ENCODE assay signal across 10 cellular contexts in the genomic region with DNA sequence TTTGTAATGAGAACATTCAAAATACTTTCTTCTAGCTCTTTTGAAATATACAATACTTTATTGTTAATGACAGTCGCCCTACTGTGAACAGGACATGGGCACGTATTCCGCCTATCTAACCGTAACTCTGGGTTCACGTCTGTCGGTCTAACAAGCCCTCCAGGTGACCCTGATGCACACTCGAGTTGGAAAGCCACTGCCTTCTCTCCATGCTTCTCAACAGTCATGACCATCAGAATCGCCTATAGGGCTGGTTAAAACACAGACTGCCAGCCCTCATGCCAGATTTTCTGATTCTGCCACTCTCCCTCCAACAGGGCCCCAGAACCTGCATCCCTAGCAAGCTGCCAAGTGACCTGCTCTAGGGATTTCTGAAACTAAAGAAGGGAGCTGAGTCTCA.
DNase-seq lines count a peak whose midpoint lies in the region; ATAC-seq and TF ChIP-seq lines count a peak whose summit lies in the region.
"Had no signal": no experiment of that assay in that cellular context is flagged by ENCODE, and none has a peak within 500 bp of the region (broad histone marks: within the 10 kb centered on the region; RNA-seq: fewer than 3 reads in every experiment).

No MANE protein-coding gene starts in this region.

- H3K4me3 ChIP-seq in heart right ventricle (no peak overlapping the region), mucosa of rectum (ENCODE audit: low read length in 2 of 2) (no peak overlapping the region), upper lobe of left lung (no peak overlapping the region), MG63 (no peak overlapping the region)

- WGBS in heart right ventricle, 2 donors = 96 to 98% methylated on average over 8 of the region's 8 CpGs
- 90 to 92% methylated on average over 8 of the region's 8 CpGs for WGBS in upper lobe of left lung, 2 donors

- H3K9ac ChIP-seq in mucosa of rectum (ENCODE audit: low read depth in 1 of 2, low read length in 2 of 2) = peak overlapping the region in 1 of 2 donors; percentile 14

- no peaks in the 10 kb centered on the region for H3K36me3 ChIP-seq in heart right ventricle
- no peaks in the 10 kb centered on the region for H3K36me3 ChIP-seq in mucosa of rectum (ENCODE audit: control insufficient read depth in 2 of 2, insufficient read depth in 2 of 2, low read length in 2 of 2)
- no peaks in the 10 kb centered on the region for H3K36me3 ChIP-seq in upper lobe of left lung
- H3K36me3 ChIP-seq in MG63 = no peaks in the 10 kb centered on the region

- H3K4me1 Mint-ChIP-seq in activated naive CD8-positive, alpha-beta T cell treated with anti-CD3 and anti-CD28 coated beads, Interleukin-2, amount 50 U/mL, for 24 hours = peaks cover 96% of the 10 kb centered on the region
- H3K4me1 Mint-ChIP-seq: neural crest cell had no signal

- no peaks in the 10 kb centered on the region for H3K27me3 Mint-ChIP-seq in activated naive CD8-positive, alpha-beta T cell treated with anti-CD3 and anti-CD28 coated beads, Interleukin-2, amount 50 U/mL, for 24 hours

- H3K27ac ChIP-seq in heart right ventricle = peak overlapping the region in 9 of 10 donors; percentile 15 to 89 (median 61)
- H3K27ac ChIP-seq in mucosa of rectum (ENCODE audit: low read depth in 2 of 2, low read length in 2 of 2) = peak overlapping the region; percentile 72 to 78
- peak overlapping the region; percentile 72 to 89 (median 80) for H3K27ac ChIP-seq in upper lobe of left lung

- H3K4me3 Mint-ChIP-seq in activated naive CD8-positive, alpha-beta T cell treated with anti-CD3 and anti-CD28 coated beads, Interleukin-2, amount 50 U/mL, for 24 hours = peak overlapping the region; percentile 49
- H3K4me3 Mint-ChIP-seq: neural crest cell had no signal

- DNase-seq in heart right ventricle = no peak
- DNase-seq in cardiac septum (ENCODE audit: low spot score) = no peak
- no peak for DNase-seq in activated naive CD8-positive, alpha-beta T cell treated with anti-CD3 and anti-CD28 coated beads, Interleukin-2, amount 50 U/mL, for 24 hours
- DNase-seq in upper lobe of left lung = no peak
- no peak for DNase-seq in activated CD4-positive, CD25-positive, alpha-beta regulatory T cell (lab: John Stamatoyannopoulos, UW)
- DNase-seq in AG08396 (ENCODE audit: low spot score) = no peak
- no peak for DNase-seq in MG63
- DNase-seq: NCI-H2029 treated with DMSO at 0.1 percent for 48 hours had no signal

- H3K36me3 Mint-ChIP-seq in activated naive CD8-positive, alpha-beta T cell treated with anti-CD3 and anti-CD28 coated beads, Interleukin-2, amount 50 U/mL, for 24 hours (ENCODE audit: low read depth) = peaks cover 4% of the 10 kb centered on the region

- H3K4me1 ChIP-seq in heart right ventricle (peaks cover 4 to 99% (median 51%) of the 10 kb centered on the region in 9 donors), mucosa of rectum (ENCODE audit: control insufficient read depth in 2 of 2, insufficient read depth in 2 of 2, low read length in 2 of 2) (peaks cover 16 to 17% of the 10 kb centered on the region in 2 donors), upper lobe of left lung (peaks cover 44 to 75% (median 58%) of the 10 kb centered on the region in 4 donors)

- TF ChIP-seq CTCF in heart right ventricle (IDR thresholded peaks at IDR 0.05) = no peak
- no peak for TF ChIP-seq CTCF in upper lobe of left lung (IDR thresholded peaks at IDR 0.05)

- H3K27me3 ChIP-seq in heart right ventricle (no peaks in the 10 kb centered on the region), mucosa of rectum (ENCODE audit: control insufficient read depth in 2 of 2, insufficient read depth in 2 of 2, low read length in 2 of 2) (no peaks in the 10 kb centered on the region), upper lobe of left lung (no peaks in the 10 kb centered on the region), MG63 (no peaks in the 10 kb centered on the region)

- no peak for TF ChIP-seq POLR2A in upper lobe of left lung (IDR thresholded peaks at IDR 0.05)

- no peak for ATAC-seq in heart right ventricle
- no peak for ATAC-seq in activated naive CD8-positive, alpha-beta T cell treated with anti-CD3 and anti-CD28 coated beads, Interleukin-2, amount 50 U/mL, for 24 hours
- ATAC-seq in upper lobe of left lung (ENCODE audit: low FRiP score in 2 of 2) = no peak

- H3K9me3 ChIP-seq in heart right ventricle = no peaks in the 10 kb centered on the region
- H3K9me3 ChIP-seq in mucosa of rectum (ENCODE audit: control insufficient read depth in 2 of 2, low read length in 2 of 2) = no peaks in the 10 kb centered on the region
- no peaks in the 10 kb centered on the region for H3K9me3 ChIP-seq in upper lobe of left lung
- H3K9me3 ChIP-seq in MG63 = no peaks in the 10 kb centered on the region

- H3K27ac Mint-ChIP-seq in activated naive CD8-positive, alpha-beta T cell treated with anti-CD3 and anti-CD28 coated beads, Interleukin-2, amount 50 U/mL, for 24 hours = peak overlapping the region; percentile 93

- TF ChIP-seq EP300 in upper lobe of left lung (IDR thresholded peaks at IDR 0.05) = no peak

- intact Hi-C loops in heart right ventricle (cut with DNase I) = loop anchor here in 1 of 10 donors (10.0 kb wide), 1 partner anchor 141 kb away; the partner anchor contains the start of gene FOXP1
- intact Hi-C loops in cardiac septum (cut with DNase I) = no loop called here

- H3K9me3 Mint-ChIP-seq in activated naive CD8-positive, alpha-beta T cell treated with anti-CD3 and anti-CD28 coated beads, Interleukin-2, amount 50 U/mL, for 24 hours = no peaks in the 10 kb centered on the region
- H3K9me3 Mint-ChIP-seq: neural crest cell had no signal
